Comparison of ENCODE assay signal across 1 cellular context in genomic region chr2:120251077-120251476, GRCh38.
TF ChIP-seq lines count a peak whose summit lies in the region.

No MANE protein-coding gene starts in this region.

TF ChIP-seq in K562, 482 proteins besides CTCF, POLR2A, EP300 and RAD21:
- TF ChIP-seq MYC (IDR thresholded peaks at IDR 0.05; ENCODE audit: low read depth, low read length) (peak; percentile 23; the same call in 1 of the 2 replicates), MYC (CRISPR knock-in tag; IDR thresholded peaks at IDR 0.05; ENCODE audit: borderline replicate concordance, low read depth) (no peak), ZFP36 (IDR thresholded peaks at IDR 0.05; ENCODE audit: low read depth, low read length, partially characterized antibody) (peak; percentile 16), ZBTB9 (CRISPR knock-in tag; IDR thresholded peaks at IDR 0.05) (peak; percentile 45; the same call in 1 of the 2 replicates), ZNF76 (CRISPR knock-in tag; IDR thresholded peaks at IDR 0.05; ENCODE audit: borderline replicate concordance) (peak; percentile 63; the same call in 1 of the 2 replicates), RREB1 (CRISPR knock-in tag; IDR thresholded peaks at IDR 0.05) (0 out of 2 replicates have a peak, but pooled peaks have one; percentile 41), RCOR1 (IDR thresholded peaks at IDR 0.05; ENCODE audit: borderline replicate concordance in 1 of 2, low read depth in 2 of 2, low read length in 2 of 2) (peak in 1 of 2 experiments; percentile 36; a peak in 1 of 4 replicates), L3MBTL2 (IDR thresholded peaks at IDR 0.05) (peak; percentile 79), U2AF1 (optimal IDR thresholded peaks at IDR 0.05; ENCODE audit: low read depth, low read length) (no peak), ZNF134 (CRISPR knock-in tag; conservative IDR thresholded peaks at IDR 0.05) (0 out of 2 replicates have a peak, but pooled peaks have one; percentile 24), ZNF124 (CRISPR knock-in tag; IDR thresholded peaks at IDR 0.05) (no peak), ZNF583 (CRISPR knock-in tag; IDR thresholded peaks at IDR 0.05) (0 out of 2 replicates have a peak, but pooled peaks have one; percentile 74), GMEB1 (CRISPR knock-in tag; IDR thresholded peaks at IDR 0.05) (0 out of 2 replicates have a peak, but pooled peaks have one; percentile 3), POLR3G (IDR thresholded peaks at IDR 0.05; ENCODE audit: extremely low read depth, insufficient read length, insufficient replicate concordance) (no peak), SMAD4 (CRISPR knock-in tag; conservative IDR thresholded peaks at IDR 0.05) (0 out of 2 replicates have a peak, but pooled peaks have one; percentile 11), MGA (IDR thresholded peaks at IDR 0.05) (peak; percentile 74), TEAD4 (IDR thresholded peaks at IDR 0.05; ENCODE audit: low read length) (peak; percentile 39; the same call in 1 of the 2 replicates), TEAD4 (CRISPR knock-in tag; IDR thresholded peaks at IDR 0.05; ENCODE audit: borderline replicate concordance) (no peak), MAZ (CRISPR knock-in tag; conservative IDR thresholded peaks at IDR 0.05 in 1 of 2, IDR thresholded peaks at IDR 0.05 in 1 of 2) (0 out of 4 replicates have a peak, but pooled peaks of 1 of the 2 experiments have one; percentile 28), CBFA2T3 (IDR thresholded peaks at IDR 0.05) (peak; percentile 35; the same call in 1 of the 2 replicates), RBBP5 (IDR thresholded peaks at IDR 0.05; ENCODE audit: borderline replicate concordance, insufficient read depth, low read length, poor library complexity, severe bottlenecking) (no peak), E2F6 (IDR thresholded peaks at IDR 0.05; ENCODE audit: borderline replicate concordance in 1 of 2, extremely low read depth in 1 of 2, insufficient read depth in 1 of 2, insufficient read length in 1 of 2, low read depth in 1 of 2, low read length in 1 of 2, poor library complexity in 1 of 2, severe bottlenecking in 1 of 2) (peak in 1 of 2 experiments; percentile 38)
